ENCODE assay signal across 26 cellular contexts in the genomic region with DNA sequence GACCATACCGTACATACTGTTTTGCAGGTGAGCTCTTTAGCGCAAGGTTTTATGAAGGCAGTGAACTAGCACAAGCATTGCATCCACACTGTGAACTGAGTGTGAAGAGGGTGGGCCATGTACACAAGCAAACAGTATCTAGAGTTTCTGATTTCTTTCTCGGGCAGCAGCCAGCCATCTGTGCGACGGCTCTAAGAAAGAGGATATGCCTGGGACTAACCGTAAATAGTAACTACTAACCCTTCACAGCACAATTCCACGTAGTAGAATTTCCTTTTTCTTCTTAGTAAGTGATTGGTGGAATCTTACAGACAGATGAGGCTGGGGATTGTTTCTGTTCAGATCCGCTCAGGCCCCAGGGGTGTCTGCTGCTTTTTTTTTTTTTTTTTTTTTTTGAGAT.
"Had no signal": no experiment of that assay in that cellular context is flagged by ENCODE, and none has a peak within 500 bp of the region (broad histone marks: within the 10 kb centered on the region; RNA-seq: fewer than 3 reads in every experiment).

No MANE protein-coding gene starts in this region.

- ATAC-seq: activated CD4-positive, CD25-positive, alpha-beta regulatory T cell treated with anti-CD3 and anti-CD28 coated beads, Interleukin-2, amount 50 U/mL, for 24 hours; body of pancreas; gastrocnemius medialis; sciatic nerve; stimulated activated effector memory CD8-positive, alpha-beta T cell treated with anti-CD3 and anti-CD28 coated beads, Interleukin-12 subunit alpha, Interleukin-12 subunit beta, amount 100 ng/mL, for 72 hours had no signal

- H3K36me3 ChIP-seq: adrenal gland, gastrocnemius medialis, left ventricle myocardium inferior, ovary, thyroid gland, upper lobe of left lung, WERI-Rb-1 had no signal

- H3K4me1 ChIP-seq: adrenal gland, body of pancreas, gastrocnemius medialis, left ventricle myocardium inferior, thyroid gland, upper lobe of left lung had no signal

- H3K27ac ChIP-seq: adrenal gland, body of pancreas, gastrocnemius medialis, left ventricle myocardium inferior, ovary, skin epidermis, thyroid gland, upper lobe of left lung, WERI-Rb-1 had no signal

- H3K4me3 ChIP-seq: adrenal gland, body of pancreas, gastrocnemius medialis, left ventricle myocardium inferior, lung, ovary, skin epidermis, thyroid gland, upper lobe of left lung had no signal

- H3K9me3 ChIP-seq: adrenal gland, body of pancreas, gastrocnemius medialis, left ventricle myocardium inferior, ovary, thyroid gland, upper lobe of left lung had no signal

- H3K27me3 ChIP-seq: adrenal gland, body of pancreas, gastrocnemius medialis, ovary, thyroid gland, upper lobe of left lung had no signal

- DNase-seq: activated CD4-positive, alpha-beta memory T cell treated with anti-CD3 and anti-CD28 coated beads for 36 hours; activated CD4-positive, alpha-beta T cell treated with anti-CD3 and anti-CD28 coated beads for 48 hours; activated CD8-positive, alpha-beta memory T cell treated with anti-CD3 and anti-CD28 coated beads, Interleukin-2, amount 50 U/mL, for 4 hours; activated effector memory CD4-positive, alpha-beta T cell treated with anti-CD3 and anti-CD28 coated beads, Interleukin-2, amount 50 U/mL, for 16 hours; activated naive CD4-positive, alpha-beta T cell treated with anti-CD3 and anti-CD28 coated beads for 36 hours; activated naive CD8-positive, alpha-beta T cell treated with anti-CD3 and anti-CD28 coated beads for 36 hours; activated T-cell treated with anti-CD3 and anti-CD28 coated beads, Interleukin-2, amount 50 U/mL, for 1 hour; adrenal gland; aorta; body of pancreas; effector CD8-positive, alpha-beta T cell; erythroblast; gastrocnemius medialis; glutamatergic neuron; left ventricle myocardium inferior; ovary; stimulated activated CD4-positive, alpha-beta T cell treated with anti-CD3 and anti-CD28 coated beads, Interleukin-4, amount 100 ng/mL, for 24 hours; T1000; thyroid gland; WERI-Rb-1 had no signal
